Comparison of ENCODE assay signal across 1 cellular context in the genomic region with DNA sequence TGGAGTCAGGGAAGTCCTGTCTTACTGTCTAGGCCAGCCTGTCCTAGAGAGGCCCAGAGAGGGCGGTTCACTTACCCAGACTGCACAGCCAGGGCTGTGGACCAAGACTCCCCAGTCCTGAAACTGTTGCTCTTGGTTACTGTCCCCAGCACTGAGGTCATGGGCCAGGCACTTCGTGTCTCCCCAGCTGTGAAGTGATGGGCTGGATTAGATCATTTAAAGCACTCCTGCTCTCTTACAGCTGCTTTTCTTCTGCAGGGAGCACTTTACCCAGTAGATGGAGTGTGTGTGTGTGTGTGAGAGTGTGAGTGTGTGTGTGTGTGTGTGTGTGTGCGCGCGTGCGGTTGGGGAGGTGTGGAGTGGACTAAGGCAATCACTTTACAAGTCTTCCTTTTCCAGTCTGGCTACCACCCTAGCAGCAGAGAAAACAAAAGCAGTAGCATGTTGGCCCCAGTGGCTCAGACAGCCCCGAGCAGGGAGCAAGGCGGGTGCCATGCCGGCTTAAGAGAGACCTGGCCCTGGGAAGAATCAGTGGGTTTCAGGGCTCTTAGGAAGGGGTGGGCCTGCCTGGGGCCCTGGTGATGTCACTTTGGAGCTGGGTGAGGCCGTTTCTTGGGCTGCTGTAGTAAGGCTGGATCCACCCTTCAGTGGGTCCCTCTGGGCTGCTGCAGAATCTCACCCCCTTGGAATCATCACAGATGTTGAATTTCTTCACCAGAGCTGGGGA.
A peak's percentile ranks its signal among the peaks of the same experiment; 100 is the strongest.
TF ChIP-seq lines count a peak whose summit lies in the region.

No MANE protein-coding gene starts in this region.

TF ChIP-seq in K562, 482 proteins besides CTCF, POLR2A, EP300 and RAD21 (continued from another document):
- TF ChIP-seq, protein P1, sequence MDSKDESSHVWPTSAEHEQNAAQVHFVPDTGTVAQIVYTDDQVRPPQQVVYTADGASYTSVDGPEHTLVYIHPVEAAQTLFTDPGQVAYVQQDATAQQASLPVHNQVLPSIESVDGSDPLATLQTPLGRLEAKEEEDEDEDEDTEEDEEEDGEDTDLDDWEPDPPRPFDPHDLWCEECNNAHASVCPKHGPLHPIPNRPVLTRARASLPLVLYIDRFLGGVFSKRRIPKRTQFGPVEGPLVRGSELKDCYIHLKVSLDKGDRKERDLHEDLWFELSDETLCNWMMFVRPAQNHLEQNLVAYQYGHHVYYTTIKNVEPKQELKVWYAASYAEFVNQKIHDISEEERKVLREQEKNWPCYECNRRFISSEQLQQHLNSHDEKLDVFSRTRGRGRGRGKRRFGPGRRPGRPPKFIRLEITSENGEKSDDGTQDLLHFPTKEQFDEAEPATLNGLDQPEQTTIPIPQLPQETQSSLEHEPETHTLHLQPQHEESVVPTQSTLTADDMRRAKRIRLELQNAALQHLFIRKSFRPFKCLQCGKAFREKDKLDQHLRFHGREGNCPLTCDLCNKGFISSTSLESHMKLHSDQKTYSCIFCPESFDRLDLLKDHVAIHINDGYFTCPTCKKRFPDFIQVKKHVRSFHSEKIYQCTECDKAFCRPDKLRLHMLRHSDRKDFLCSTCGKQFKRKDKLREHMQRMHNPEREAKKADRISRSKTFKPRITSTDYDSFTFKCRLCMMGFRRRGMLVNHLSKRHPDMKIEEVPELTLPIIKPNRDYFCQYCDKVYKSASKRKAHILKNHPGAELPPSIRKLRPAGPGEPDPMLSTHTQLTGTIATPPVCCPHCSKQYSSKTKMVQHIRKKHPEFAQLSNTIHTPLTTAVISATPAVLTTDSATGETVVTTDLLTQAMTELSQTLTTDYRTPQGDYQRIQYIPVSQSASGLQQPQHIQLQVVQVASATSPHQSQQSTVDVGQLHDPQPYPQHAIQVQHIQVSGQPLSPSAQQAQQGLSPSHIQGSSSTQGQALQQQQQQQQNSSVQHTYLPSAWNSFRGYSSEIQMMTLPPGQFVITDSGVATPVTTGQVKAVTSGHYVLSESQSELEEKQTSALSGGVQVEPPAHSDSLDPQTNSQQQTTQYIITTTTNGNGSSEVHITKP (IDR thresholded peaks at IDR 0.05; ENCODE audit: partially characterized antibody): peak; percentile 11
- TF ChIP-seq, protein P2, sequence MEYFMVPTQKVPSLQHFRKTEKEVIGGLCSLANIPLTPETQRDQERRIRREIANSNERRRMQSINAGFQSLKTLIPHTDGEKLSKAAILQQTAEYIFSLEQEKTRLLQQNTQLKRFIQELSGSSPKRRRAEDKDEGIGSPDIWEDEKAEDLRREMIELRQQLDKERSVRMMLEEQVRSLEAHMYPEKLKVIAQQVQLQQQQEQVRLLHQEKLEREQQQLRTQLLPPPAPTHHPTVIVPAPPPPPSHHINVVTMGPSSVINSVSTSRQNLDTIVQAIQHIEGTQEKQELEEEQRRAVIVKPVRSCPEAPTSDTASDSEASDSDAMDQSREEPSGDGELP (CRISPR knock-in tag; IDR thresholded peaks at IDR 0.05; ENCODE audit: borderline replicate concordance): peak; percentile 51; the same call in 1 of the 2 replicates
